Comparison of ENCODE assay signal across 8 cellular contexts in the genomic region with DNA sequence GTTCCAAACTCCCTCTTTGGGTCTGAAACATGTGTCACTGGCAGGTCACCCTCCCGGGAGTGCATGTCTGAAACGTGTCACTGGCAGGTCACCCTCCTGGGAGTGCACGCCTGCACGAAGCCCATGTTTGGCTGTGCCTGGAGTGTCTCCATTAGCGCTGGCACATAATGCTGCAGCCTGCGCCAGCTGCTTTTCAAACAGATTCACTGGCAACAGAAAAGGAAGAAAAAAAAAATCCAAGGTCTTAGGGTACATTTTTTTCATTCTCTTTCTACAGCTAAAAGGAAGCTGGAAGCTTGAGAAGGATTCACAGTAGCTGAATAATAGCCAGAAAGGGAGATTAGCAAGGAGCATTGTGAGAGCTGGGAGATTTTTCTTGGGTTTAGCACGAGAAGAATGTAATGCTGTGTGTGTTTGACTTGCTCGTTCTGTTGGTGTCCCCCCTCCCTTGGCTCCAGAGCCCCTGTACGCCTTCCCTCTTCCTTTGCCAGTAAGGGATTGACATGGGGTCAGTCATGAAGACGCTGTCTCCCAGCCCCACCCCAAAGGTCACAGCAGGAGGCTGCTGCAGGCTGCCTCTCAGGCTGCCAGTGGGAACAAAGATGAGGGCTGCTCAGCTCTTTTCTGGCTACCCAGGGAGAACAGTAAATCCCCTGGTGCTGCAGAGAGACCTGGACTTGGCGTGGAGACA. TPM values are rescaled to one million over a fixed set of nuclear protein-coding genes. Genes with fewer than 3 reads are reported as not detected.
DNase-seq lines count a peak whose midpoint lies in the region; ATAC-seq and TF ChIP-seq lines count a peak whose summit lies in the region.

No MANE protein-coding gene starts in this region.

- peak overlapping the region; percentile 68 for H3K4me2 ChIP-seq in osteoblast (ENCODE audit: insufficient read depth, low read length)

- H3K36me3 Mint-ChIP-seq in activated T-cell treated with anti-CD3 and anti-CD28 coated beads, Interleukin-2, amount 50 U/mL, for 24 hours (ENCODE audit: low read depth): no peaks in the 10 kb centered on the region

- peak overlapping the region; percentile 63 for H3K27ac ChIP-seq in osteoblast (ENCODE audit: low read depth, low read length)

- H2AFZ ChIP-seq in osteoblast (ENCODE audit: low read length): peak overlapping the region; percentile 78

- no peaks in the 10 kb centered on the region for H4K20me1 ChIP-seq in osteoblast (ENCODE audit: insufficient read depth, low read length)

- H3K4me1 ChIP-seq in osteoblast (ENCODE audit: insufficient read depth, low read length): peaks cover 21% of the 10 kb centered on the region

- no peak overlapping the region for H3K27ac Mint-ChIP-seq in activated T-cell treated with anti-CD3 and anti-CD28 coated beads, Interleukin-2, amount 50 U/mL, for 24 hours

- H3K27me3 ChIP-seq in osteoblast (ENCODE audit: insufficient read depth, low read length): no peaks in the 10 kb centered on the region

- peak overlapping the region; percentile 46 for H3K4me3 ChIP-seq in osteoblast (ENCODE audit: insufficient read depth, low read length)

- no peaks in the 10 kb centered on the region for H3K79me2 ChIP-seq in osteoblast (ENCODE audit: insufficient read depth, low read length)

- no peak for TF ChIP-seq CTCF in osteoblast (IDR thresholded peaks at IDR 0.05; ENCODE audit: extremely low read depth, low read depth, low read length)

- no peaks in the 10 kb centered on the region for H3K4me1 Mint-ChIP-seq in activated T-cell treated with anti-CD3 and anti-CD28 coated beads, Interleukin-2, amount 50 U/mL, for 24 hours (ENCODE audit: low read depth)

- H3K36me3 ChIP-seq in osteoblast (ENCODE audit: insufficient read depth, low read length): no peaks in the 10 kb centered on the region

- no peaks in the 10 kb centered on the region for H3K9me3 Mint-ChIP-seq in activated T-cell treated with anti-CD3 and anti-CD28 coated beads, Interleukin-2, amount 50 U/mL, for 24 hours

- peaks cover 30% of the 10 kb centered on the region for H3K27me3 Mint-ChIP-seq in activated T-cell treated with anti-CD3 and anti-CD28 coated beads, Interleukin-2, amount 50 U/mL, for 24 hours

- no peak for ATAC-seq in GM18858 (IDR thresholded peaks at IDR 0.05; ENCODE audit: unreplicated experiment)

- peaks cover 4% of the 10 kb centered on the region for H3K9me3 ChIP-seq in osteoblast (ENCODE audit: low read depth, low read length)

- DNase-seq in C1 segment of cervical spinal cord (lab: John Stamatoyannopoulos, UW): peak in 8 of 14 donors; percentile 5 to 48 (median 12)
- peak; percentile 27 for DNase-seq in SK-N-DZ (ENCODE audit: low spot score)
- DNase-seq in globus pallidus (ENCODE audit: low spot score): peak; percentile 40
- peak; percentile 86 for DNase-seq in osteoblast (ENCODE audit: insufficient read length, low spot score, missing footprints)
- no peak for DNase-seq in activated CD4-positive, alpha-beta T cell treated with anti-CD3 and anti-CD28 coated beads for 48 hours
- no peak for DNase-seq in foreskin melanocyte
- DNase-seq in activated T-cell treated with anti-CD3 and anti-CD28 coated beads, Interleukin-2, amount 50 U/mL, for 24 hours: no peak

- H3K4me3 Mint-ChIP-seq in activated T-cell treated with anti-CD3 and anti-CD28 coated beads, Interleukin-2, amount 50 U/mL, for 24 hours: no peak overlapping the region

RNA-seq across cellular contexts. Expression of a gene that starts 39.1 kb away (rescaled TPM):
- not detected in 2 replicates for polyA plus RNA-seq in SK-N-DZ (2014; cell fraction: cytosol; rRNA removed)
- not detected in 2 replicates for polyA plus RNA-seq in SK-N-DZ (2014; cell fraction: nucleus; rRNA removed)
- 8.0 and 8.8 TPM in 2 replicates for total RNA-seq in osteoblast

Comparison
In these comparisons a context has a peak if more than half of its experiments do, and no peak if none do; other contexts are left out.
1. DNase-seq: peak in C1 segment of cervical spinal cord (8 of 14), SK-N-DZ (single experiment), globus pallidus (single experiment) and osteoblast (single experiment); none in activated CD4-positive, alpha-beta T cell treated with anti-CD3 and anti-CD28 coated beads for 48 hours (single experiment), foreskin melanocyte (single experiment) and activated T-cell treated with anti-CD3 and anti-CD28 coated beads, Interleukin-2, amount 50 U/mL, for 24 hours (single experiment).